39 cellular contexts compared by ENCODE assay signal in genomic region chr17:29322363-29322762, GRCh38.
"Had no signal": no experiment of that assay in that cellular context is flagged by ENCODE, and none has a peak within 500 bp of the region (broad histone marks: within the 10 kb centered on the region; RNA-seq: fewer than 3 reads in every experiment).

No MANE protein-coding gene starts in this region.

- FAIRE-seq: astrocyte, bronchial epithelial cell, colon had no signal

- H3K9me3 ChIP-seq: adrenal gland, ascending aorta, body of pancreas, breast epithelium had no signal

- H3K36me3 Mint-ChIP-seq: activated naive CD4-positive, alpha-beta T cell treated with anti-CD3 and anti-CD28 coated beads, Interleukin-2, amount 10 ng/mL, durations not matched to agents 7 days and 5 days; activated naive CD4-positive, alpha-beta T cell treated with anti-CD3 and anti-CD28 coated beads, Interleukin-2, amount 50 U/mL, for 24 hours; activated naive CD4-positive, alpha-beta T cell treated with anti-CD3 and anti-CD28 coated beads, Interleukin-2, amount 50 U/mL, for 72 hours; activated naive CD8-positive, alpha-beta T cell; activated naive CD8-positive, alpha-beta T cell treated with anti-CD3 and anti-CD28 coated beads for 36 hours; activated naive CD8-positive, alpha-beta T cell treated with anti-CD3 and anti-CD28 coated beads, Interleukin-2, amount 10 ng/mL, durations not matched to agents 7 days and 5 days; brain had no signal

- H3K27me3 ChIP-seq: adrenal gland, ascending aorta, body of pancreas, brain microvascular endothelial cell, breast epithelium, cardiac muscle cell had no signal

- H3K4me3 ChIP-seq: adrenal gland, ascending aorta, body of pancreas, breast epithelium, cardiac muscle cell had no signal

- DNase-seq: activated effector memory CD4-positive, alpha-beta T cell treated with anti-CD3 and anti-CD28 coated beads, Interleukin-2, amount 50 U/mL, for 16 hours; activated effector memory CD4-positive, alpha-beta T cell treated with Interleukin-2 at 50 U/mL for 16 hours; activated gamma-delta T cell; activated naive CD4-positive, alpha-beta T cell; activated naive CD4-positive, alpha-beta T cell treated with anti-CD3 and anti-CD28 coated beads for 36 hours; activated naive CD4-positive, alpha-beta T cell treated with anti-CD3 and anti-CD28 coated beads, Interleukin-2, amount 10 ng/mL, durations not matched to agents 7 days and 5 days; activated naive CD4-positive, alpha-beta T cell treated with anti-CD3 and anti-CD28 coated beads, Interleukin-2, amount 50 U/mL, for 16 hours; activated naive CD4-positive, alpha-beta T cell treated with Interleukin-2 at 50 U/mL for 16 hours; activated naive CD8-positive, alpha-beta T cell treated with anti-CD3 and anti-CD28 coated beads for 36 hours; activated naive CD8-positive, alpha-beta T cell treated with anti-CD3 and anti-CD28 coated beads, Interleukin-2, amount 10 ng/mL, durations not matched to agents 7 days and 5 days; activated naive CD8-positive, alpha-beta T cell treated with anti-CD3 and anti-CD28 coated beads, Interleukin-2, amount 50 U/mL, for 24 hours; activated T-cell treated with anti-CD3 and anti-CD28 coated beads, Interleukin-2, amount 50 U/mL, for 1 hour; activated T-cell treated with anti-CD3 and anti-CD28 coated beads, Interleukin-2, amount 50 U/mL, for 24 hours; activated T-cell treated with anti-CD3 and anti-CD28 coated beads, Interleukin-2, amount 50 U/mL, for 48 hours; activated T-cell treated with anti-CD3 and anti-CD28 coated beads, Interleukin-2, amount 50 U/mL, for 72 hours; adrenal gland; amniotic stem cell; amygdala; anterior cingulate cortex; aorta; body of pancreas; brain microvascular endothelial cell; caudate nucleus; central memory CD4-positive, alpha-beta T cell; cerebellar nuclear complex had no signal

- H3K27ac ChIP-seq: adrenal gland, ascending aorta, body of pancreas, brain microvascular endothelial cell, breast epithelium, cardiac muscle cell had no signal

- ATAC-seq: activated naive CD4-positive, alpha-beta T cell treated with anti-CD3 and anti-CD28 coated beads, Interleukin-2, amount 50 U/mL, for 72 hours; activated naive CD8-positive, alpha-beta T cell treated with anti-CD3 and anti-CD28 coated beads, Interleukin-2, amount 50 U/mL, for 24 hours; activated T-cell treated with anti-CD3 and anti-CD28 coated beads, Interleukin-2, amount 50 U/mL, for 72 hours; activated T-helper 17 cell treated with anti-CD3 and anti-CD28 coated beads, Interleukin-2, amount 50 U/mL, for 72 hours; body of pancreas had no signal

- H3K4me1 ChIP-seq: adrenal gland, ascending aorta, body of pancreas, breast epithelium had no signal

- H3K27me3 Mint-ChIP-seq: activated naive CD4-positive, alpha-beta T cell treated with anti-CD3 and anti-CD28 coated beads, Interleukin-2, amount 50 U/mL, for 24 hours; activated naive CD8-positive, alpha-beta T cell; activated naive CD8-positive, alpha-beta T cell treated with anti-CD3 and anti-CD28 coated beads for 36 hours; activated naive CD8-positive, alpha-beta T cell treated with anti-CD3 and anti-CD28 coated beads, Interleukin-2, amount 50 U/mL, for 24 hours; activated T-cell treated with anti-CD3 and anti-CD28 coated beads, Interleukin-2, amount 50 U/mL, for 24 hours; activated T-helper 17 cell treated with anti-CD3 and anti-CD28 coated beads, Interleukin-2, amount 50 U/mL, for 72 hours; central memory CD8-positive, alpha-beta T cell had no signal

- H3K9me3 Mint-ChIP-seq: activated naive CD4-positive, alpha-beta T cell treated with anti-CD3 and anti-CD28 coated beads for 36 hours; activated naive CD4-positive, alpha-beta T cell treated with anti-CD3 and anti-CD28 coated beads, Interleukin-2, amount 10 ng/mL, durations not matched to agents 7 days and 5 days; activated naive CD4-positive, alpha-beta T cell treated with anti-CD3 and anti-CD28 coated beads, Interleukin-2, amount 50 U/mL, for 24 hours; activated naive CD4-positive, alpha-beta T cell treated with anti-CD3 and anti-CD28 coated beads, Interleukin-2, amount 50 U/mL, for 72 hours; activated naive CD8-positive, alpha-beta T cell treated with anti-CD3 and anti-CD28 coated beads for 36 hours; activated naive CD8-positive, alpha-beta T cell treated with anti-CD3 and anti-CD28 coated beads, Interleukin-2, amount 10 ng/mL, durations not matched to agents 7 days and 5 days; activated naive CD8-positive, alpha-beta T cell treated with anti-CD3 and anti-CD28 coated beads, Interleukin-2, amount 50 U/mL, for 24 hours; activated T-cell treated with anti-CD3 and anti-CD28 coated beads, Interleukin-2, amount 50 U/mL, for 24 hours; activated T-cell treated with anti-CD3 and anti-CD28 coated beads, Interleukin-2, amount 50 U/mL, for 72 hours; activated T-helper 1 cell treated with anti-CD3 and anti-CD28 coated beads, Interleukin-12 subunit alpha, Interleukin-12 subunit beta, Interleukin-2, Interleukin-4 antibody, amounts not matched to agents 30 ng/mL and 10 ng/mL and 1 ng/mL, durations not matched to agents 14 hours and 24 hours and 36 hours; activated T-helper 17 cell treated with anti-CD3 and anti-CD28 coated beads, Interleukin-2, amount 50 U/mL, for 72 hours; activated T-helper 2 cell treated with anti-CD3 and anti-CD28 coated beads, Interferon-gamma antibody, Interleukin-2, Interleukin-4, amounts not matched to agents 10 μg/mL and 5 μg/mL and 100 μg/mL, durations not matched to agents 14 hours and 24 hours and 36 hours; central memory CD8-positive, alpha-beta T cell had no signal

- H3K4me1 Mint-ChIP-seq: activated naive CD4-positive, alpha-beta T cell treated with anti-CD3 and anti-CD28 coated beads, Interleukin-2, amount 10 ng/mL, durations not matched to agents 7 days and 5 days; activated naive CD4-positive, alpha-beta T cell treated with anti-CD3 and anti-CD28 coated beads, Interleukin-2, amount 50 U/mL, for 24 hours; activated naive CD8-positive, alpha-beta T cell treated with anti-CD3 and anti-CD28 coated beads for 36 hours; activated naive CD8-positive, alpha-beta T cell treated with anti-CD3 and anti-CD28 coated beads, Interleukin-2, amount 10 ng/mL, durations not matched to agents 7 days and 5 days; activated naive CD8-positive, alpha-beta T cell treated with anti-CD3 and anti-CD28 coated beads, Interleukin-2, amount 50 U/mL, for 24 hours; activated T-helper 17 cell treated with anti-CD3 and anti-CD28 coated beads, Interleukin-2, amount 50 U/mL, for 72 hours; brain; central memory CD8-positive, alpha-beta T cell had no signal

- H3K4me3 Mint-ChIP-seq: activated naive CD4-positive, alpha-beta T cell treated with anti-CD3 and anti-CD28 coated beads for 36 hours; activated naive CD4-positive, alpha-beta T cell treated with anti-CD3 and anti-CD28 coated beads, Interleukin-2, amount 10 ng/mL, durations not matched to agents 7 days and 5 days; activated naive CD4-positive, alpha-beta T cell treated with anti-CD3 and anti-CD28 coated beads, Interleukin-2, amount 50 U/mL, for 24 hours; activated naive CD8-positive, alpha-beta T cell; activated naive CD8-positive, alpha-beta T cell treated with anti-CD3 and anti-CD28 coated beads for 36 hours; activated naive CD8-positive, alpha-beta T cell treated with anti-CD3 and anti-CD28 coated beads, Interleukin-2, amount 10 ng/mL, durations not matched to agents 7 days and 5 days; activated naive CD8-positive, alpha-beta T cell treated with anti-CD3 and anti-CD28 coated beads, Interleukin-2, amount 50 U/mL, for 24 hours; activated T-cell treated with anti-CD3 and anti-CD28 coated beads, Interleukin-2, amount 50 U/mL, for 24 hours; activated T-cell treated with anti-CD3 and anti-CD28 coated beads, Interleukin-2, amount 50 U/mL, for 72 hours; activated T-helper 1 cell treated with anti-CD3 and anti-CD28 coated beads, Interleukin-12 subunit alpha, Interleukin-12 subunit beta, Interleukin-2, Interleukin-4 antibody, amounts not matched to agents 30 ng/mL and 10 ng/mL and 1 ng/mL, durations not matched to agents 14 hours and 24 hours and 36 hours; activated T-helper 17 cell treated with anti-CD3 and anti-CD28 coated beads, Interleukin-2, amount 50 U/mL, for 72 hours; brain; central memory CD8-positive, alpha-beta T cell had no signal

- H3K36me3 ChIP-seq: adrenal gland, ascending aorta, brain microvascular endothelial cell, breast epithelium, cardiac muscle cell had no signal
